In the genomic region with DNA sequence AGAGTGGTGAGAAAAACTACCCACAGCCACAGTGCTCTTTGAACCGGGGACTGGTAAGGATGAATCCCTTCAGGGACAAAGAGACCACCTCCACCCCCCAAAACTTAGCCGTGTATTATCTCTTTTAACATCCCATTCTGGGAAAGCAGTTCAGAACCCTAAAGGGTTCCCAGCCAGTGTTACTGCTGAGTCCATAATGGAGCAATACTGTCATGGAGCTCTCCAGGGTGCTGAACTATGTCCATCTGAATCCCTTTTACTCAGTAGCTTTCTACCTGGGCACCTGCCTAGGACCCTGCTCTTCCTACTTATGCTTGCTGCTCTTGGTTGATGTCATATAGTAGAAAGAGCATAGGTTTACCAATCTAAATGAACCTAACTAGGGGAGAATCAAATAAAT, we compare ENCODE assay signal across 9 cellular contexts. TPM values are rescaled to one million over a fixed set of nuclear protein-coding genes. Genes with fewer than 3 reads are reported as not detected.
DNase-seq lines count a peak whose midpoint lies in the region; ATAC-seq and TF ChIP-seq lines count a peak whose summit lies in the region.
"Had no signal": no experiment of that assay in that cellular context is flagged by ENCODE, and none has a peak within 500 bp of the region (broad histone marks: within the 10 kb centered on the region; RNA-seq: fewer than 3 reads in every experiment).

No MANE protein-coding gene starts in this region.

- DNase-seq in GM23248 (peak; percentile 56), NT2/D1 (ENCODE audit: low read depth, low spot score) (peak; percentile 35), colonic mucosa (peak; percentile 37), neural progenitor cell (ENCODE audit: low spot score) (peak; percentile 87)
- DNase-seq in activated T-cell treated with anti-CD3 and anti-CD28 coated beads, Interleukin-2, amount 50 U/mL, for 1 hour = no peak
- DNase-seq in stimulated activated naive B cell treated with anti-CD40 and anti-IgM and Interleukin-4, amounts not matched to agents 10 μg/mL and 1 μg/mL and 100 μg/mL, for 72 hours = no peak
- DNase-seq: esophagus squamous epithelium had no signal

- H3K4me3 ChIP-seq in GM23248 = no peak overlapping the region
- no peak overlapping the region for H3K4me3 ChIP-seq in NT2/D1 (ENCODE audit: insufficient read length, low read depth)
- H3K4me3 ChIP-seq in colonic mucosa = no peak overlapping the region
- no peak overlapping the region for H3K4me3 ChIP-seq in neural progenitor cell
- H3K4me3 ChIP-seq: esophagus squamous epithelium had no signal

- H3K4me1 ChIP-seq in GM23248 (ENCODE audit: insufficient read depth) (no peaks in the 10 kb centered on the region), NT2/D1 (ENCODE audit: insufficient read depth, insufficient read length) (no peaks in the 10 kb centered on the region), colonic mucosa (no peaks in the 10 kb centered on the region), neural progenitor cell (no peaks in the 10 kb centered on the region)
- H3K4me1 ChIP-seq: esophagus squamous epithelium had no signal

- peaks cover 4% of the 10 kb centered on the region for H3K27me3 Mint-ChIP-seq in neural progenitor cell (ENCODE audit: insufficient read depth, low read depth)
- H3K27me3 Mint-ChIP-seq in stimulated activated naive B cell treated with anti-CD40 and anti-IgM and Interleukin-4, amounts not matched to agents 10 μg/mL and 1 μg/mL and 100 μg/mL, for 72 hours = peaks cover 17 to 23% of the 10 kb centered on the region in 2 donors

- no peaks in the 10 kb centered on the region for H3K4me1 Mint-ChIP-seq in neural progenitor cell
- H3K4me1 Mint-ChIP-seq in stimulated activated naive B cell treated with anti-CD40 and anti-IgM and Interleukin-4, amounts not matched to agents 10 μg/mL and 1 μg/mL and 100 μg/mL, for 72 hours = no peaks in the 10 kb centered on the region

- H3K9me3 ChIP-seq in GM23248 (ENCODE audit: low read depth) (no peaks in the 10 kb centered on the region), NT2/D1 (ENCODE audit: insufficient read depth, low read length) (peaks cover 8% of the 10 kb centered on the region; the same call in 1 of the 2 replicates), colonic mucosa (no peaks in the 10 kb centered on the region), neural progenitor cell (ENCODE audit: low read depth) (no peaks in the 10 kb centered on the region)

- H3K4me2 ChIP-seq in GM23248 (ENCODE audit: unreplicated experiment) (no peak overlapping the region), neural progenitor cell (no peak overlapping the region)

- TF ChIP-seq CTCF in colonic mucosa (IDR thresholded peaks at IDR 0.05) (no peak), neural progenitor cell (IDR thresholded peaks at IDR 0.05) (no peak)

- H3K27me3 ChIP-seq in GM23248 (replicated peaks; ENCODE audit: insufficient read depth) (no peaks in the 10 kb centered on the region; the same call in 1 of the 2 replicates), NT2/D1 (ENCODE audit: insufficient read depth, insufficient read length) (no peaks in the 10 kb centered on the region), colonic mucosa (no peaks in the 10 kb centered on the region), neural progenitor cell (no peaks in the 10 kb centered on the region)

- H3F3A ChIP-seq in GM23248 (ENCODE audit: insufficient read depth) (no peaks in the 10 kb centered on the region), neural progenitor cell (ENCODE audit: low read depth) (no peaks in the 10 kb centered on the region)

- no peaks in the 10 kb centered on the region for H3K9me3 Mint-ChIP-seq in neural progenitor cell
- peaks cover 4 to 7% of the 10 kb centered on the region in 2 donors for H3K9me3 Mint-ChIP-seq in stimulated activated naive B cell treated with anti-CD40 and anti-IgM and Interleukin-4, amounts not matched to agents 10 μg/mL and 1 μg/mL and 100 μg/mL, for 72 hours

- H3K36me3 ChIP-seq in GM23248 (ENCODE audit: low read depth) (no peaks in the 10 kb centered on the region), NT2/D1 (ENCODE audit: insufficient read depth, insufficient read length, low read length) (no peaks in the 10 kb centered on the region), colonic mucosa (no peaks in the 10 kb centered on the region), neural progenitor cell (no peaks in the 10 kb centered on the region)
- H3K36me3 ChIP-seq: esophagus squamous epithelium had no signal

- intact Hi-C loops in colonic mucosa (cut with DNase I) = no loop called here

- H3K79me2 ChIP-seq in GM23248 (ENCODE audit: insufficient read depth) (no peaks in the 10 kb centered on the region), neural progenitor cell (ENCODE audit: low read depth) (no peaks in the 10 kb centered on the region)

- H3K9me2 ChIP-seq in GM23248 (ENCODE audit: insufficient read depth) = no peaks in the 10 kb centered on the region

- ATAC-seq in GM21786 (IDR thresholded peaks at IDR 0.05; ENCODE audit: unreplicated experiment) (no peak), HG02571 (IDR thresholded peaks at IDR 0.05; ENCODE audit: unreplicated experiment) (no peak)
- no peak for ATAC-seq in stimulated activated naive B cell treated with anti-CD40 and anti-IgM and Interleukin-4, amounts not matched to agents 10 μg/mL and 1 μg/mL and 100 μg/mL, for 72 hours (replicated peaks)

- H3K27ac ChIP-seq in GM23248 (no peak overlapping the region), colonic mucosa (no peak overlapping the region), neural progenitor cell (no peak overlapping the region)
- H3K27ac ChIP-seq: esophagus squamous epithelium had no signal

- H3K27ac Mint-ChIP-seq in neural progenitor cell = no peak overlapping the region
- H3K27ac Mint-ChIP-seq in stimulated activated naive B cell treated with anti-CD40 and anti-IgM and Interleukin-4, amounts not matched to agents 10 μg/mL and 1 μg/mL and 100 μg/mL, for 72 hours = no peak overlapping the region

- H3K36me3 Mint-ChIP-seq in neural progenitor cell = no peaks in the 10 kb centered on the region
- no peaks in the 10 kb centered on the region for H3K36me3 Mint-ChIP-seq in stimulated activated naive B cell treated with anti-CD40 and anti-IgM and Interleukin-4, amounts not matched to agents 10 μg/mL and 1 μg/mL and 100 μg/mL, for 72 hours

- H4K20me1 ChIP-seq in GM23248 (ENCODE audit: insufficient read depth) (no peaks in the 10 kb centered on the region), neural progenitor cell (ENCODE audit: low read depth) (no peaks in the 10 kb centered on the region)

- no peak overlapping the region for H3K4me3 Mint-ChIP-seq in neural progenitor cell
- H3K4me3 Mint-ChIP-seq in stimulated activated naive B cell treated with anti-CD40 and anti-IgM and Interleukin-4, amounts not matched to agents 10 μg/mL and 1 μg/mL and 100 μg/mL, for 72 hours = no peak overlapping the region

- in situ Hi-C loops in GM23248 (cut with MboI) = no loop called here

- no peak overlapping the region for H2AFZ ChIP-seq in GM23248
- H2AFZ ChIP-seq in neural progenitor cell (replicated peaks) = no peak overlapping the region

- no peak overlapping the region for H3K9ac ChIP-seq in GM23248
- H3K9ac ChIP-seq in NT2/D1 (ENCODE audit: insufficient read length, low read depth) = no peak overlapping the region
- H3K9ac ChIP-seq in colonic mucosa (ENCODE audit: low read depth in 2 of 2, low read length in 2 of 2) = no peak overlapping the region
- no peak overlapping the region for H3K9ac ChIP-seq in neural progenitor cell

- 4 to 19% methylated on average over 2 of the region's 2 CpGs for WGBS in GM23248 (ENCODE audit: low coverage in 1 of 2, low lambda C conversion rate in 2 of 2, missing lambda C conversion rate in 2 of 2), 2 experiments

RNA-seq across cellular contexts. Expression of a gene that starts 22.2 kb away (rescaled TPM):
- 17.2 and 20.2 TPM in 2 replicates for total RNA-seq in GM23248 (2014; rRNA removed; shearing (Covaris generic))
- polyA plus RNA-seq in GM23248 (2016; fragmentation: Nextera tagmentation; extraction: Ambion mirVana) = 14.4 and 15.0 TPM in 2 replicates
- 10 to 100 TPM; 12.9 to 15.5 TPM for total RNA-seq in colonic mucosa
- total RNA-seq in neural progenitor cell (ENCODE audit: low replicate concordance) = 8.2 and 10.8 TPM in 2 replicates

Comparison
In these comparisons a context has a peak if more than half of its experiments do, and no peak if none do; other contexts are left out.
1. DNase-seq: peak in GM23248 (single experiment), NT2/D1 (single experiment), colonic mucosa (single experiment) and neural progenitor cell (single experiment); none in activated T-cell treated with anti-CD3 and anti-CD28 coated beads, Interleukin-2, amount 50 U/mL, for 1 hour (single experiment) and stimulated activated naive B cell treated with anti-CD40 and anti-IgM and Interleukin-4, amounts not matched to agents 10 μg/mL and 1 μg/mL and 100 μg/mL, for 72 hours (single experiment).